24 cellular contexts compared by ENCODE assay signal in the genomic region with DNA sequence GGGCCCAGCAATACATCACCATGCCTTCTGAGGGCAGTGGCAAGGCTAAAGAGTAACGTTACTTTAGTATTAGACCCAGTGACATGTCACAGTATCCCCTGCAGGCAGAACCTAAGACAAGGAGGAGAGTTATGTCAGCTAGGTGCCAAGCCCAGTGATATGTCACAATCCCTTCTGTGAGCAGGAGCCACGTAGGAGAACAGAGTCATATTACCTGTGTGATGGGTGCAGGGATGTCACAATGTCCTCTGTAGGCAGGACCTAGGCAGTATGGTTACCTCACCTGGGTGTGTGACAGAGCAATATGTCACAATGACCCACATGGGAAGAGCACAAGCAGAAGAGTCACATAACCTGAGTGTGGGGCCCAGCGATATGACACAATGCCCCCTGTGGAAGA.
"Had no signal": no experiment of that assay in that cellular context is flagged by ENCODE, and none has a peak within 500 bp of the region (broad histone marks: within the 10 kb centered on the region; RNA-seq: fewer than 3 reads in every experiment).

No MANE protein-coding gene starts in this region.

- H3K4me1 ChIP-seq: esophagus squamous epithelium, gastrocnemius medialis, heart right ventricle, left lung, lower lobe of right lung had no signal

- H3K9me3 ChIP-seq: gastrocnemius medialis had no signal

- H3K27me3 Mint-ChIP-seq: effector memory CD8-positive, alpha-beta T cell had no signal

- H3K4me3 ChIP-seq: coronary artery, dorsolateral prefrontal cortex, esophagus squamous epithelium, gastrocnemius medialis, heart right ventricle, left lung, lower lobe of right lung, mucosa of descending colon had no signal

- H3K4me1 Mint-ChIP-seq: endodermal cell, mesothelial cell of epicardium had no signal

- H3K27ac Mint-ChIP-seq: effector memory CD8-positive, alpha-beta T cell; endodermal cell; mesothelial cell of epicardium had no signal

- H3K4me3 Mint-ChIP-seq: effector memory CD8-positive, alpha-beta T cell; endodermal cell; mesothelial cell of epicardium had no signal

- ATAC-seq: effector memory CD8-positive, alpha-beta T cell; esophagus mucosa; gastrocnemius medialis; heart right ventricle; left cardiac atrium; left lung; left ventricle myocardium superior; lower lobe of right lung; mucosa of descending colon had no signal

- H3K36me3 ChIP-seq: esophagus squamous epithelium, gastrocnemius medialis, heart right ventricle, left lung, lower lobe of right lung had no signal

- H3K27me3 ChIP-seq: dorsolateral prefrontal cortex, esophagus squamous epithelium, gastrocnemius medialis, heart right ventricle, left lung had no signal

- H3K27ac ChIP-seq: coronary artery, dorsolateral prefrontal cortex, epithelial cell of prostate, esophagus squamous epithelium, gastrocnemius medialis, heart right ventricle, left lung, lower lobe of right lung had no signal

- DNase-seq: dermis blood vessel endothelial cell; dorsolateral prefrontal cortex; effector CD4-positive, alpha-beta T cell; effector memory CD8-positive, alpha-beta T cell; endodermal cell; erythroblast; esophagus squamous epithelium; foreskin fibroblast; foreskin melanocyte; gastrocnemius medialis; glutamatergic neuron; head of caudate nucleus; heart right ventricle; hippocampal formation; left cardiac atrium; left lung; left ventricle myocardium superior; lower lobe of right lung; mesenchymal stem cell; mucosa of descending colon had no signal
